ENCODE assay signal across 15 cellular contexts in the genomic region with DNA sequence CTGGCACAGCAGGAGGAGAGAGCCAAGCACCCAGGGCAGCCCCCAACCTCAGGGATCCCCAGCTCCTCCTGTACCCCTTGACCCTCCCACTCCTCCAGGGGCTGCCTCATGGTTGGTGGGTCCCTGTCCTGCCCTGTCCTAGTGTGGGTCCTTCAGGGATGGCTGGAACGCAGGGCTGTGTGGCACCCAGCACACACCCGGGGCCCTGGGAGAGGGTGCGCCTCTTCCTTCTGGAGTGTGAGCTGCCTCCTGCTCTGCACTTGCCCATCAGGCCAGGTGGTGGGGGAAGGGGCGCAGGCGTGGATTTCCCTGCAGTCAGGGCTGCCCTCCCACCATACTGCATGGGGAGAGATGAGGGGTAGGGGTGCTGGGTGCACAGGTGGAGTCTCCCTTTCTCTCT. TPM values are rescaled to one million over a fixed set of nuclear protein-coding genes. Genes with fewer than 3 reads are reported as not detected.
"Had no signal": no experiment of that assay in that cellular context is flagged by ENCODE, and none has a peak within 500 bp of the region (broad histone marks: within the 10 kb centered on the region; RNA-seq: fewer than 3 reads in every experiment).

No MANE protein-coding gene starts in this region.

- H2AFZ ChIP-seq: hepatocyte had no signal

- H3K4me2 ChIP-seq: hepatocyte had no signal

- ATAC-seq: WTC11 had no signal

- H3K27ac Mint-ChIP-seq: activated naive CD8-positive, alpha-beta T cell; natural killer cell treated with Interleukin-12 subunit alpha and Interleukin-12 subunit beta and Interleukin-15 and Interleukin-18, amount 100 ng/mL, for 72 hours; WTC11 had no signal

- H3K79me2 ChIP-seq: hepatocyte had no signal

- H3K4me1 Mint-ChIP-seq: WTC11 had no signal

- H3K4me3 Mint-ChIP-seq: activated naive CD8-positive, alpha-beta T cell; natural killer cell treated with Interleukin-12 subunit alpha and Interleukin-12 subunit beta and Interleukin-15 and Interleukin-18, amount 100 ng/mL, for 72 hours; WTC11 had no signal

- H3K4me3 ChIP-seq: esophagus muscularis mucosa, hepatocyte, left ventricle myocardium inferior, prostate gland, right lobe of liver, transverse colon had no signal

- H3K9me3 ChIP-seq: prostate gland, right lobe of liver had no signal

- H3K36me3 ChIP-seq: esophagus muscularis mucosa, left ventricle myocardium inferior, prostate gland, right lobe of liver, transverse colon had no signal

- H3K4me1 ChIP-seq: esophagus muscularis mucosa, left ventricle myocardium inferior, prostate gland, right lobe of liver, transverse colon had no signal

- H3K27me3 ChIP-seq: hepatocyte, right lobe of liver, transverse colon had no signal

- DNase-seq: activated CD4-positive, alpha-beta T cell treated with anti-CD3 and anti-CD28 coated beads for 4 hours; activated CD8-positive, alpha-beta memory T cell treated with anti-CD3 and anti-CD28 coated beads, Interleukin-2, amount 50 U/mL, for 48 hours; activated gamma-delta T cell treated with Interleukin-2 at 50 U/mL for 16 hours; amniotic stem cell; left ventricle myocardium inferior; mesendoderm; occipital lobe; right lobe of liver; transverse colon had no signal

- H3K27me3 Mint-ChIP-seq: activated naive CD8-positive, alpha-beta T cell; natural killer cell treated with Interleukin-12 subunit alpha and Interleukin-12 subunit beta and Interleukin-15 and Interleukin-18, amount 100 ng/mL, for 72 hours had no signal

- H3K27ac ChIP-seq: esophagus muscularis mucosa, hepatocyte, left ventricle myocardium inferior, prostate gland, right lobe of liver, transverse colon had no signal

RNA-seq across cellular contexts. Expression of a gene that starts 55.8 kb away (rescaled TPM):
- polyA plus RNA-seq: hepatocyte had no signal
